11 cellular contexts compared by ENCODE assay signal in the genomic region with DNA sequence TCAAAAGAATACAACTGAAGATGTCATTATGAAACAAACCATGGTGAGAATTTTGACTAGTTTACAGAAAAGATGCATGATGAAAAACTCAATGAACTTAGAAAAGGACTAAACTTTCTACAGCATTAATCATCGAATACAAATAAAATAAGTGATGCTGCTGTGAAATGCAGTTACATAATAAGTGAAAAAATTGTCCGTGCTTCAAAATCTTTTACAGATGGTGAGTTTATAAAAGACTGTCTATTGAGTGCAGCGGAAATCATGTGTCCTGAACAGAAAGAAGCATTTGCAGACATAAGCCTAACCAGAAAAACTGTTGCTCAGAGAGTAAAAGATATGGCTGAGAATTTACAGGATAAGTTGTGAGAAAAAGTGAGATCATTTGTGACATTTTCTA. TPM values are rescaled to one million over a fixed set of nuclear protein-coding genes. Genes with fewer than 3 reads are reported as not detected.
A peak's percentile ranks its signal among the peaks of the same experiment; 100 is the strongest.
DNase-seq lines count a peak whose midpoint lies in the region; ATAC-seq and TF ChIP-seq lines count a peak whose summit lies in the region.
"Had no signal": no experiment of that assay in that cellular context is flagged by ENCODE, and none has a peak within 500 bp of the region (broad histone marks: within the 10 kb centered on the region; RNA-seq: fewer than 3 reads in every experiment).

No MANE protein-coding gene starts in this region.

- POLR2A ChIA-PET in activated CD4-positive, alpha-beta memory T cell treated with anti-CD3 and anti-CD28 coated beads, Interleukin-2, amount 10 ng/mL, durations not matched to agents 7 days and 5 days (lab: Charles Lee) = interaction anchor here (1.2 kb wide), 1 partner anchor 52 kb away, joined by 4 read pairs; no protein-coding TSS in a partner anchor

- CTCF ChIA-PET in activated CD4-positive, alpha-beta memory T cell treated with anti-CD3 and anti-CD28 coated beads, Interleukin-2, amount 10 ng/mL, durations not matched to agents 7 days and 5 days (lab: Charles Lee) = no interaction called here

- H3K27ac Mint-ChIP-seq in activated CD4-positive, alpha-beta memory T cell treated with anti-CD3 and anti-CD28 coated beads, Interleukin-2, amount 10 ng/mL, durations not matched to agents 7 days and 5 days = no peak overlapping the region
- peak overlapping the region in 4 of 6 donors; percentile 49 to 71 (median 62) for H3K27ac Mint-ChIP-seq in immature natural killer cell

- peaks cover 1% of the 10 kb centered on the region for H3K27me3 Mint-ChIP-seq in activated CD4-positive, alpha-beta memory T cell treated with anti-CD3 and anti-CD28 coated beads, Interleukin-2, amount 10 ng/mL, durations not matched to agents 7 days and 5 days
- peaks cover 0 to 6% (median 0%) of the 10 kb centered on the region in 3 donors for H3K27me3 Mint-ChIP-seq in immature natural killer cell (ENCODE audit: low read depth in 3 of 3)

- TF ChIP-seq CTCF in AG10803 (conservative IDR thresholded peaks at IDR 0.05; ENCODE audit: low read length) = no peak

- H3K4me3 ChIP-seq in AG10803 (ENCODE audit: low read length) = peak overlapping the region; percentile 48
- H3K4me3 ChIP-seq: body of pancreas had no signal

- peaks cover 34% of the 10 kb centered on the region for H3K4me1 Mint-ChIP-seq in activated CD4-positive, alpha-beta memory T cell treated with anti-CD3 and anti-CD28 coated beads, Interleukin-2, amount 10 ng/mL, durations not matched to agents 7 days and 5 days
- H3K4me1 Mint-ChIP-seq in immature natural killer cell = peaks cover 14 to 22% of the 10 kb centered on the region in 2 donors

- DNase-seq in AG10803 (ENCODE audit: low read depth) = peak; percentile 84
- peak; percentile 6 for DNase-seq in EL
- DNase-seq in activated CD4-positive, alpha-beta memory T cell treated with anti-CD3 and anti-CD28 coated beads, Interleukin-2, amount 10 ng/mL, durations not matched to agents 7 days and 5 days = no peak
- no peak for DNase-seq in immature natural killer cell
- DNase-seq in NCI-H2227 (lab: John Stamatoyannopoulos, UW; ENCODE audit: unreplicated experiment) = no peak
- DNase-seq: NCI-H1092, NCI-H524 treated with DMSO at 0.1 percent for 48 hours had no signal

- peaks cover 8% of the 10 kb centered on the region for H3K36me3 Mint-ChIP-seq in activated CD4-positive, alpha-beta memory T cell treated with anti-CD3 and anti-CD28 coated beads, Interleukin-2, amount 10 ng/mL, durations not matched to agents 7 days and 5 days (ENCODE audit: low read depth)
- H3K36me3 Mint-ChIP-seq in immature natural killer cell = no peaks in the 10 kb centered on the region

- ATAC-seq in HG03439 (IDR thresholded peaks at IDR 0.05; ENCODE audit: unreplicated experiment) = no peak
- ATAC-seq in HG03175 (IDR thresholded peaks at IDR 0.05; ENCODE audit: unreplicated experiment) = no peak
- ATAC-seq in HG03432 (IDR thresholded peaks at IDR 0.05; ENCODE audit: unreplicated experiment) = no peak
- ATAC-seq: body of pancreas had no signal

- no peaks in the 10 kb centered on the region for H3K9me3 Mint-ChIP-seq in activated CD4-positive, alpha-beta memory T cell treated with anti-CD3 and anti-CD28 coated beads, Interleukin-2, amount 10 ng/mL, durations not matched to agents 7 days and 5 days
- H3K9me3 Mint-ChIP-seq in immature natural killer cell = no peaks in the 10 kb centered on the region

- peak overlapping the region; percentile 66 for H3K4me3 Mint-ChIP-seq in activated CD4-positive, alpha-beta memory T cell treated with anti-CD3 and anti-CD28 coated beads, Interleukin-2, amount 10 ng/mL, durations not matched to agents 7 days and 5 days
- peak overlapping the region in 4 of 5 donors; percentile 33 to 65 (median 48) for H3K4me3 Mint-ChIP-seq in immature natural killer cell

RNA-seq across cellular contexts. Expression of gene NEAT1, which starts 33.8 kb away (rescaled TPM):
- total RNA-seq in activated CD4-positive, alpha-beta memory T cell treated with anti-CD3 and anti-CD28 coated beads, Interleukin-2, amount 10 ng/mL, durations not matched to agents 7 days and 5 days = 1,000 to 10,000 TPM; 1,222 to 1,245 TPM
- polyA plus RNA-seq in immature natural killer cell = 1 to 10 TPM in 2 of 3 donors, under 1 TPM in 1; 0.26 to 5.9 (median 1.4) TPM

RNA-seq across cellular contexts. Expression of gene MALAT1, which starts 42.4 kb away (rescaled TPM):
- 1,000 to 10,000 TPM; 7,674 to 7,759 TPM for total RNA-seq in activated CD4-positive, alpha-beta memory T cell treated with anti-CD3 and anti-CD28 coated beads, Interleukin-2, amount 10 ng/mL, durations not matched to agents 7 days and 5 days
- 1,000 to 10,000 TPM; 1,459 to 3,517 (median 2,451) TPM for polyA plus RNA-seq in immature natural killer cell

Comparison
In these comparisons a context has a peak if more than half of its experiments do, and no peak if none do; other contexts are left out.
1. DNase-seq: peak in AG10803 (single experiment) and EL (single experiment); none in activated CD4-positive, alpha-beta memory T cell treated with anti-CD3 and anti-CD28 coated beads, Interleukin-2, amount 10 ng/mL, durations not matched to agents 7 days and 5 days (single experiment), immature natural killer cell (0 of 3) and NCI-H2227 (single experiment).